In the genomic region with DNA sequence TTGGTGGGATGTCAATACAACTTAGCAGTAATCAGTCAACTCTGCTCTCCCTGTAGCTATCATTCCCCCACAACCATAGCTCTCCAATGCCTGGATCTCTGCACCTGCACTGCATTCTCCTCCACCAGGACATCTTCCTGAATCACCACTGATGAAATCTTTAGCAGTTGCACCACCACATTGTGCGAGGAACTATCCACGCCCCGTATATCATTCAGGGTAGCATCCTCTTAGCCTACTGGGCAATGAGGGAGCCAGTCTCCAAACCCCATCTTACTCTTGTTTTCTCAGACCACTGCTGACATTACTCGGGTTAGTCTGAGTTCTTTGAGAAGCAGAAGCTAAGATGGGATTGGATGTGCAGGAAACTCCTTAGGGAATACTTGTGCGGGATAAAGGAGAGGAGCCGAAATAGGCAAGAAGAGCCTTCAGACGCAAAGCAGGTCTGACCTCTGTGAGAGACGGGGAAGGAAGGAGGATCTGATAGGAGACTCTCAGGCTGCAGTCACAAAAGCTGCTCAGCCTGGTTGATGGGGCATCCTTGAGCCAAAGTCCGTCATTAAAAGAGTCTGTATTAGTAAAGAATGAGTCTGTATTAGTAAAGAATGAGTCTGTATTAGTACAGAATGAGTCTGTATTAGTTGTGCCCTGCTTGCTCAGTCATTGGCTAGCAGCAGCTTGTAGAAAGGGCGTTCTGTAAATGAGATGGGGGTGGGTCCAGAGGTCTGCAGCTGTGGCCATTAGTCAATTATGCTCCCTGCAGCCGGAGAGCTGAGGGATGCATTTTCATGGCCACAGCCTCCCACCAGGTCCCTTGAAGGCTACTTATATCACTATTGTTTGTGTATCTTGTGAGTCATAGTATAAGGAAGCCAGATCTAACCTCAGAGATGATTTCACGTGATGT, we compare ENCODE assay signal across 2 cellular contexts.
TF ChIP-seq lines count a peak whose summit lies in the region.

No MANE protein-coding gene starts in this region.

TF ChIP-seq in IMR-90, 13 proteins besides CTCF, POLR2A, EP300 and RAD21:
- TF ChIP-seq BHLHE40 (IDR thresholded peaks at IDR 0.05; ENCODE audit: low read depth, low read length) (peak; percentile 98), MXI1 (IDR thresholded peaks at IDR 0.05; ENCODE audit: borderline replicate concordance, low read depth, low read length) (0 out of 2 replicates have a peak, but pooled peaks have one; percentile 31), CHD1 (IDR thresholded peaks at IDR 0.05; ENCODE audit: low read depth, low read length) (no peak), NFE2L2 (IDR thresholded peaks at IDR 0.05; ENCODE audit: low read depth, low read length) (no peak), MAFK (IDR thresholded peaks at IDR 0.05; ENCODE audit: low read depth, low read length) (peak; percentile 66), RCOR1 (IDR thresholded peaks at IDR 0.05; ENCODE audit: insufficient replicate concordance, low read length) (peak; percentile 85), MAZ (IDR thresholded peaks at IDR 0.05; ENCODE audit: borderline replicate concordance, low read depth, low read length) (peak; percentile 51; the same call in 1 of the 2 replicates), CEBPB (IDR thresholded peaks at IDR 0.05; ENCODE audit: low read depth, low read length) (peak; percentile 79), SMC3 (IDR thresholded peaks at IDR 0.05; ENCODE audit: low read depth, low read length) (no peak), FOS (IDR thresholded peaks at IDR 0.05; ENCODE audit: low read depth, low read length) (peak; percentile 92), RFX5 (IDR thresholded peaks at IDR 0.05; ENCODE audit: low read depth, low read length) (peak; percentile 65)
- TF ChIP-seq, protein P1, sequence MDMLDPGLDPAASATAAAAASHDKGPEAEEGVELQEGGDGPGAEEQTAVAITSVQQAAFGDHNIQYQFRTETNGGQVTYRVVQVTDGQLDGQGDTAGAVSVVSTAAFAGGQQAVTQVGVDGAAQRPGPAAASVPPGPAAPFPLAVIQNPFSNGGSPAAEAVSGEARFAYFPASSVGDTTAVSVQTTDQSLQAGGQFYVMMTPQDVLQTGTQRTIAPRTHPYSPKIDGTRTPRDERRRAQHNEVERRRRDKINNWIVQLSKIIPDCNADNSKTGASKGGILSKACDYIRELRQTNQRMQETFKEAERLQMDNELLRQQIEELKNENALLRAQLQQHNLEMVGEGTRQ (IDR thresholded peaks at IDR 0.05; ENCODE audit: low read depth, low read length): no peak; the same call in 1 of the 2 replicates
- TF ChIP-seq, protein P2, sequence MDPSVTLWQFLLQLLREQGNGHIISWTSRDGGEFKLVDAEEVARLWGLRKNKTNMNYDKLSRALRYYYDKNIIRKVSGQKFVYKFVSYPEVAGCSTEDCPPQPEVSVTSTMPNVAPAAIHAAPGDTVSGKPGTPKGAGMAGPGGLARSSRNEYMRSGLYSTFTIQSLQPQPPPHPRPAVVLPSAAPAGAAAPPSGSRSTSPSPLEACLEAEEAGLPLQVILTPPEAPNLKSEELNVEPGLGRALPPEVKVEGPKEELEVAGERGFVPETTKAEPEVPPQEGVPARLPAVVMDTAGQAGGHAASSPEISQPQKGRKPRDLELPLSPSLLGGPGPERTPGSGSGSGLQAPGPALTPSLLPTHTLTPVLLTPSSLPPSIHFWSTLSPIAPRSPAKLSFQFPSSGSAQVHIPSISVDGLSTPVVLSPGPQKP (IDR thresholded peaks at IDR 0.05; ENCODE audit: borderline replicate concordance, low read depth, low read length): no peak

TF ChIP-seq in K562, 482 proteins besides CTCF, POLR2A, EP300 and RAD21:
- TF ChIP-seq JUN (IDR thresholded peaks at IDR 0.05; ENCODE audit: borderline replicate concordance, low read depth, low read length): 0 out of 2 replicates have a peak, but pooled peaks have one; percentile 12
- no peak for TF ChIP-seq JUN (CRISPR knock-in tag; IDR thresholded peaks at IDR 0.05; ENCODE audit: borderline replicate concordance)
- TF ChIP-seq, protein P3, sequence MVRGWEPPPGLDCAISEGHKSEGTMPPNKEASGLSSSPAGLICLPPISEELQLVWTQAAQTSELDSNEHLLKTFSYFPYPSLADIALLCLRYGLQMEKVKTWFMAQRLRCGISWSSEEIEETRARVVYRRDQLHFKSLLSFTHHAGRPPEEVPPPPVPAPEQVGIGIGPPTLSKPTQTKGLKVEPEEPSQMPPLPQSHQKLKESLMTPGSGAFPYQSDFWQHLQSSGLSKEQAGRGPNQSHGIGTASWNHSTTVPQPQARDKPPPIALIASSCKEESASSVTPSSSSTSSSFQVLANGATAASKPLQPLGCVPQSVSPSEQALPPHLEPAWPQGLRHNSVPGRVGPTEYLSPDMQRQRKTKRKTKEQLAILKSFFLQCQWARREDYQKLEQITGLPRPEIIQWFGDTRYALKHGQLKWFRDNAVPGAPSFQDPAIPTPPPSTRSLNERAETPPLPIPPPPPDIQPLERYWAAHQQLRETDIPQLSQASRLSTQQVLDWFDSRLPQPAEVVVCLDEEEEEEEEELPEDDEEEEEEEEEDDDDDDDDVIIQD (CRISPR knock-in tag; IDR thresholded peaks at IDR 0.05): no peak
- TF ChIP-seq, protein P4, sequence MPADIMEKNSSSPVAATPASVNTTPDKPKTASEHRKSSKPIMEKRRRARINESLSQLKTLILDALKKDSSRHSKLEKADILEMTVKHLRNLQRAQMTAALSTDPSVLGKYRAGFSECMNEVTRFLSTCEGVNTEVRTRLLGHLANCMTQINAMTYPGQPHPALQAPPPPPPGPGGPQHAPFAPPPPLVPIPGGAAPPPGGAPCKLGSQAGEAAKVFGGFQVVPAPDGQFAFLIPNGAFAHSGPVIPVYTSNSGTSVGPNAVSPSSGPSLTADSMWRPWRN (IDR thresholded peaks at IDR 0.05; ENCODE audit: low read depth): no peak
- TF ChIP-seq, protein P5, sequence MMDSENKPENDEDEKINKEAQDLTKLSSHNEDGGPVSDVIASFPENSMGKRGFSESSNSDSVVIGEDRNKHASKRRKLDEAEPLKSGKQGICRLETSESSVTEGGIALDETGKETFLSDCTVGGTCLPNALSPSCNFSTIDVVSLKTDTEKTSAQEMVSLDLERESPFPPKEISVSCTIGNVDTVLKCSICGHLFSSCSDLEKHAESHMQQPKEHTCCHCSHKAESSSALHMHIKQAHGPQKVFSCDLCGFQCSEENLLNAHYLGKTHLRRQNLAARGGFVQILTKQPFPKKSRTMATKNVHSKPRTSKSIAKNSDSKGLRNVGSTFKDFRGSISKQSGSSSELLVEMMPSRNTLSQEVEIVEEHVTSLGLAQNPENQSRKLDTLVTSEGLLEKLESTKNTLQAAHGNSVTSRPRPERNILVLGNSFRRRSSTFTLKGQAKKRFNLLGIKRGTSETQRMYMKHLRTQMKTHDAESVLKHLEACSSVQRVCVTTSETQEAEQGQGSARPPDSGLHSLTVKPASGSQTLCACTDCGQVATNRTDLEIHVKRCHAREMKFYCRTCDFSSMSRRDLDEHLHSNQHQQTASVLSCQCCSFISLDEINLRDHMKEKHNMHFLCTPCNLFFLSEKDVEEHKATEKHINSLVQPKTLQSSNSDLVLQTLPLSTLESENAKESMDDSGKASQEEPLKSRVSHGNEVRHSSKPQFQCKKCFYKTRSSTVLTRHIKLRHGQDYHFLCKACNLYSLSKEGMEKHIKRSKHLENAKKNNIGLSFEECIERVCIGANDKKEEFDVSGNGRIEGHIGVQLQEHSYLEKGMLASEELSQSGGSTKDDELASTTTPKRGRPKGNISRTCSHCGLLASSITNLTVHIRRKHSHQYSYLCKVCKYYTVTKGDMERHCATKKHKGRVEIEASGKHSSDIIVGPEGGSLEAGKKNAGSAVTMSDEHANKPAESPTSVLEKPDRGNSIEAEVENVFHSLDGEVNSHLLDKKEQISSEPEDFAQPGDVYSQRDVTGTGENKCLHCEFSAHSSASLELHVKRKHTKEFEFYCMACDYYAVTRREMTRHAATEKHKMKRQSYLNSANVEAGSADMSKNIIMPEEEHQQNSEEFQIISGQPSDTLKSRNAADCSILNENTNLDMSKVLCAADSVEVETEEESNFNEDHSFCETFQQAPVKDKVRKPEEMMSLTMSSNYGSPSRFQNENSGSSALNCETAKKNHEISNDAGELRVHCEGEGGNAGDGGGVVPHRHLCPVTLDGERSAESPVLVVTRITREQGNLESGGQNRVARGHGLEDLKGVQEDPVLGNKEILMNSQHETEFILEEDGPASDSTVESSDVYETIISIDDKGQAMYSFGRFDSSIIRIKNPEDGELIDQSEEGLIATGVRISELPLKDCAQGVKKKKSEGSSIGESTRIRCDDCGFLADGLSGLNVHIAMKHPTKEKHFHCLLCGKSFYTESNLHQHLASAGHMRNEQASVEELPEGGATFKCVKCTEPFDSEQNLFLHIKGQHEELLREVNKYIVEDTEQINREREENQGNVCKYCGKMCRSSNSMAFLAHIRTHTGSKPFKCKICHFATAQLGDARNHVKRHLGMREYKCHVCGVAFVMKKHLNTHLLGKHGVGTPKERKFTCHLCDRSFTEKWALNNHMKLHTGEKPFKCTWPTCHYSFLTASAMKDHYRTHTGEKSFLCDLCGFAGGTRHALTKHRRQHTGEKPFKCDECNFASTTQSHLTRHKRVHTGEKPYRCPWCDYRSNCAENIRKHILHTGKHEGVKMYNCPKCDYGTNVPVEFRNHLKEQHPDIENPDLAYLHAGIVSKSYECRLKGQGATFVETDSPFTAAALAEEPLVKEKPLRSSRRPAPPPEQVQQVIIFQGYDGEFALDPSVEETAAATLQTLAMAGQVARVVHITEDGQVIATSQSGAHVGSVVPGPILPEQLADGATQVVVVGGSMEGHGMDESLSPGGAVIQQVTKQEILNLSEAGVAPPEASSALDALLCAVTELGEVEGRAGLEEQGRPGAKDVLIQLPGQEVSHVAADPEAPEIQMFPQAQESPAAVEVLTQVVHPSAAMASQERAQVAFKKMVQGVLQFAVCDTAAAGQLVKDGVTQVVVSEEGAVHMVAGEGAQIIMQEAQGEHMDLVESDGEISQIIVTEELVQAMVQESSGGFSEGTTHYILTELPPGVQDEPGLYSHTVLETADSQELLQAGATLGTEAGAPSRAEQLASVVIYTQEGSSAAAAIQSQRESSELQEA (IDR thresholded peaks at IDR 0.05; ENCODE audit: low read depth): no peak
- TF ChIP-seq FOSL1 (tag; conservative IDR thresholded peaks at IDR 0.05): peak; percentile 73
- TF ChIP-seq ZNF77 (CRISPR knock-in tag; IDR thresholded peaks at IDR 0.05): no peak
- TF ChIP-seq, protein P6, sequence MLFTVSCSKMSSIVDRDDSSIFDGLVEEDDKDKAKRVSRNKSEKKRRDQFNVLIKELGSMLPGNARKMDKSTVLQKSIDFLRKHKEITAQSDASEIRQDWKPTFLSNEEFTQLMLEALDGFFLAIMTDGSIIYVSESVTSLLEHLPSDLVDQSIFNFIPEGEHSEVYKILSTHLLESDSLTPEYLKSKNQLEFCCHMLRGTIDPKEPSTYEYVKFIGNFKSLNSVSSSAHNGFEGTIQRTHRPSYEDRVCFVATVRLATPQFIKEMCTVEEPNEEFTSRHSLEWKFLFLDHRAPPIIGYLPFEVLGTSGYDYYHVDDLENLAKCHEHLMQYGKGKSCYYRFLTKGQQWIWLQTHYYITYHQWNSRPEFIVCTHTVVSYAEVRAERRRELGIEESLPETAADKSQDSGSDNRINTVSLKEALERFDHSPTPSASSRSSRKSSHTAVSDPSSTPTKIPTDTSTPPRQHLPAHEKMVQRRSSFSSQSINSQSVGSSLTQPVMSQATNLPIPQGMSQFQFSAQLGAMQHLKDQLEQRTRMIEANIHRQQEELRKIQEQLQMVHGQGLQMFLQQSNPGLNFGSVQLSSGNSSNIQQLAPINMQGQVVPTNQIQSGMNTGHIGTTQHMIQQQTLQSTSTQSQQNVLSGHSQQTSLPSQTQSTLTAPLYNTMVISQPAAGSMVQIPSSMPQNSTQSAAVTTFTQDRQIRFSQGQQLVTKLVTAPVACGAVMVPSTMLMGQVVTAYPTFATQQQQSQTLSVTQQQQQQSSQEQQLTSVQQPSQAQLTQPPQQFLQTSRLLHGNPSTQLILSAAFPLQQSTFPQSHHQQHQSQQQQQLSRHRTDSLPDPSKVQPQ (CRISPR knock-in tag; IDR thresholded peaks at IDR 0.05; ENCODE audit: borderline replicate concordance): no peak
- peak; percentile 72; the same call in 1 of the 2 replicates for TF ChIP-seq JUND (IDR thresholded peaks at IDR 0.05; ENCODE audit: borderline replicate concordance, low read depth, low read length)
- TF ChIP-seq JUND (tag; IDR thresholded peaks at IDR 0.05; ENCODE audit: borderline replicate concordance, low read depth, low read length): peak; percentile 38; the same call in 1 of the 3 replicates
- peak; percentile 14; the same call in 1 of the 2 replicates for TF ChIP-seq ARID1B (IDR thresholded peaks at IDR 0.05)
- no peak for TF ChIP-seq CEBPG (CRISPR knock-in tag; IDR thresholded peaks at IDR 0.05)
- TF ChIP-seq CEBPG (tag; conservative IDR thresholded peaks at IDR 0.05 in 1 of 2, IDR thresholded peaks at IDR 0.05 in 1 of 2): peak in 1 of 2 experiments; percentile 74; a peak in 2 of 4 replicates
- TF ChIP-seq FOXA3 (CRISPR knock-in tag; conservative IDR thresholded peaks at IDR 0.05 in 1 of 2, IDR thresholded peaks at IDR 0.05 in 1 of 2): peak in 1 of 2 experiments; percentile 71; a peak in 2 of 4 replicates
- TF ChIP-seq, protein P7, sequence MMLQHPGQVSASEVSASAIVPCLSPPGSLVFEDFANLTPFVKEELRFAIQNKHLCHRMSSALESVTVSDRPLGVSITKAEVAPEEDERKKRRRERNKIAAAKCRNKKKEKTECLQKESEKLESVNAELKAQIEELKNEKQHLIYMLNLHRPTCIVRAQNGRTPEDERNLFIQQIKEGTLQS (IDR thresholded peaks at IDR 0.05): peak; percentile 74
- TF ChIP-seq, protein P7 (CRISPR knock-in tag; conservative IDR thresholded peaks at IDR 0.05): no peak
- TF ChIP-seq ZNF584 (CRISPR knock-in tag; IDR thresholded peaks at IDR 0.05; ENCODE audit: low read depth): no peak
- 0 out of 2 replicates have a peak, but pooled peaks have one; percentile 23 for TF ChIP-seq ATF7 (IDR thresholded peaks at IDR 0.05)
- 0 out of 2 replicates have a peak, but pooled peaks have one; percentile 19 for TF ChIP-seq SMARCA4 (IDR thresholded peaks at IDR 0.05)
- TF ChIP-seq SOX6 (IDR thresholded peaks at IDR 0.05): 0 out of 2 replicates have a peak, but pooled peaks have one; percentile 27
